8 cellular contexts compared by ENCODE assay signal in genomic region chr17:79988163-79988971, GRCh38.
DNase-seq lines count a peak whose midpoint lies in the region; ATAC-seq and TF ChIP-seq lines count a peak whose summit lies in the region.

No MANE protein-coding gene starts in this region.

- H3K4me3 ChIP-seq in epithelial cell of esophagus (ENCODE audit: low read length) (no peak overlapping the region), skeletal muscle cell (ENCODE audit: low read depth, low read length) (no peak overlapping the region)

- peak; percentile 87 for DNase-seq in EL
- DNase-seq in NCI-H510A (lab: John Stamatoyannopoulos, UW), result peak; percentile 72
- DNase-seq in epithelial cell of esophagus (ENCODE audit: low read depth), result peak; percentile 45
- DNase-seq in skeletal muscle cell (ENCODE audit: low read depth), result peak; percentile 39
- DNase-seq in C1 segment of cervical spinal cord (lab: John Stamatoyannopoulos, UW), result no peak

- no peak for TF ChIP-seq CTCF in epithelial cell of esophagus (IDR thresholded peaks at IDR 0.05; ENCODE audit: insufficient read depth, low read depth, low read length, missing control alignments)

- no peak for ATAC-seq in HG02623 (IDR thresholded peaks at IDR 0.05; ENCODE audit: unreplicated experiment)
- ATAC-seq in GM21737 (IDR thresholded peaks at IDR 0.05; ENCODE audit: unreplicated experiment), result no peak
- no peak for ATAC-seq in HG03097 (IDR thresholded peaks at IDR 0.05; ENCODE audit: low FRiP score, unreplicated experiment)

Comparison
In these comparisons a context has a peak if more than half of its experiments do, and no peak if none do; other contexts are left out.
1. DNase-seq: peak in EL (single experiment), NCI-H510A (single experiment), epithelial cell of esophagus (single experiment) and skeletal muscle cell (single experiment); none in C1 segment of cervical spinal cord (0 of 14).